Comparison of ENCODE assay signal across 1 cellular context in genomic region chr17:15651583-15652110, GRCh38.
TF ChIP-seq lines count a peak whose summit lies in the region.

No MANE protein-coding gene starts in this region.

TF ChIP-seq in SK-N-SH, 30 proteins besides CTCF, POLR2A, EP300 and RAD21 (continued from another document):
- TF ChIP-seq USF2 (IDR thresholded peaks at IDR 0.05; ENCODE audit: borderline replicate concordance, low read depth, low read length) (0 out of 2 replicates have a peak, but pooled peaks have one; percentile 22), RXRA (IDR thresholded peaks at IDR 0.05; ENCODE audit: borderline replicate concordance, low read depth) (no peak), EZH2phosphoT487 (IDR thresholded peaks at IDR 0.05; ENCODE audit: borderline replicate concordance, low read depth) (no peak), TCF12 (IDR thresholded peaks at IDR 0.05) (peak; percentile 78), FOSL2 (IDR thresholded peaks at IDR 0.05; ENCODE audit: borderline replicate concordance, low read depth) (peak; percentile 58), MAX (IDR thresholded peaks at IDR 0.05; ENCODE audit: low read depth) (peak; percentile 75; the same call in 1 of the 2 replicates), SMC3 (IDR thresholded peaks at IDR 0.05; ENCODE audit: low read depth, low read length) (no peak), POLR2AphosphoS5 (IDR thresholded peaks at IDR 0.05; ENCODE audit: low read depth, low read length) (peak; percentile 64; the same call in 1 of the 2 replicates), ZBTB33 (IDR thresholded peaks at IDR 0.05; ENCODE audit: borderline replicate concordance, low read depth) (no peak), GABPA (IDR thresholded peaks at IDR 0.05; ENCODE audit: low read depth) (no peak), MXI1 (IDR thresholded peaks at IDR 0.05; ENCODE audit: low read depth, low read length) (peak; percentile 91), ELF1 (IDR thresholded peaks at IDR 0.05) (no peak), NFIC (IDR thresholded peaks at IDR 0.05; ENCODE audit: borderline replicate concordance) (peak; percentile 93), GATA2 (CRISPR knock-in tag; IDR thresholded peaks at IDR 0.05) (peak; percentile 17; the same call in 1 of the 2 replicates), TAF1 (IDR thresholded peaks at IDR 0.05; ENCODE audit: borderline replicate concordance, low read depth, low read length) (peak; percentile 34; the same call in 1 of the 2 replicates), IRF3 (IDR thresholded peaks at IDR 0.05; ENCODE audit: low read depth, low read length) (0 out of 2 replicates have a peak, but pooled peaks have one; percentile 12), CHD2 (IDR thresholded peaks at IDR 0.05; ENCODE audit: low read length, partially characterized antibody) (peak; percentile 56), RFX5 (IDR thresholded peaks at IDR 0.05; ENCODE audit: low read length) (no peak), RCOR1 (IDR thresholded peaks at IDR 0.05; ENCODE audit: low read length) (peak; percentile 50; the same call in 1 of the 2 replicates), REST (IDR thresholded peaks at IDR 0.05; ENCODE audit: low read depth, low read length) (no peak), TEAD4 (IDR thresholded peaks at IDR 0.05; ENCODE audit: borderline replicate concordance, insufficient read depth) (no peak), MEF2A (IDR thresholded peaks at IDR 0.05; ENCODE audit: borderline replicate concordance, low read depth) (no peak), USF1 (IDR thresholded peaks at IDR 0.05; ENCODE audit: borderline replicate concordance, low read depth) (peak; percentile 87), JUND (IDR thresholded peaks at IDR 0.05) (peak; percentile 15; the same call in 1 of the 2 replicates), FOXM1 (IDR thresholded peaks at IDR 0.05; ENCODE audit: low read depth) (no peak), SIN3A (IDR thresholded peaks at IDR 0.05; ENCODE audit: borderline replicate concordance, low read depth, low read length) (peak; percentile 91; the same call in 1 of the 2 replicates)
TF ChIP-seq in SK-N-SH: peak in this region for 17.
